ENCODE assay signal across 26 cellular contexts in the genomic region with DNA sequence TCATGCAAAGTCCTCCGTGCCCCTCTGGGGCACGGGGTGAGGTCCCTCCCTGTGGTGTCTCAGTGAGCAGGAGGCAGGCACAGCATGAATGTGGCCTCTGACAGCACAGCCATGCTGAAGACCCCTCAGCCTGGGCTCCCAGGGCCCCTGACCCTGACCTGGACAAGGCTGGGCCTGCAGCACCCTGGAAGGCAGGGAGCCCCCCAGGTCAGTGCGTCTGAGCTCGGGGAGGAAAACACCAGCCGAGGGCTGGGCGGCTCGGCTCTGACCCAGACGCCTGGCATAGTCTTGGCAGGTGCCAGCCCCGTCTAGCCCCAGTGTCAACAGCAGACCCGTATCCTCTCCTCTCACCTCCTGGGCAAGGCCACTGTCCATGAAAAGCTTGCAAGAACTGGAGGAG.
"Had no signal": no experiment of that assay in that cellular context is flagged by ENCODE, and none has a peak within 500 bp of the region (broad histone marks: within the 10 kb centered on the region; RNA-seq: fewer than 3 reads in every experiment).

No MANE protein-coding gene starts in this region.

- H3K27me3 ChIP-seq: testis, thyroid gland, tibial nerve, transverse colon, upper lobe of left lung, upper lobe of right lung, uterus, vagina had no signal

- H3K27ac ChIP-seq: stomach, suprapubic skin, testis, thoracic aorta, thyroid gland, tibial artery, tibial nerve, transverse colon, upper lobe of left lung, upper lobe of right lung, uterus, vagina had no signal

- ATAC-seq: stimulated activated effector memory CD8-positive, alpha-beta T cell treated with anti-CD3 and anti-CD28 coated beads, Interleukin-12 subunit alpha, Interleukin-12 subunit beta, amount 100 ng/mL, for 72 hours; stimulated activated memory B cell treated with anti-CD40 and anti-IgM and Interleukin-4, amounts not matched to agents 10 μg/mL and 1 μg/mL and 100 μg/mL, for 72 hours; stimulated activated naive B cell treated with anti-CD40 and anti-IgM and Interleukin-4, amounts not matched to agents 10 μg/mL and 1 μg/mL and 100 μg/mL, for 72 hours; stimulated activated naive CD8-positive, alpha-beta T cell treated with anti-CD3 and anti-CD28 coated beads, Interleukin-15, amount 100 ng/mL, for 72 hours; stimulated activated naive CD8-positive, alpha-beta T cell treated with anti-CD3 and anti-CD28 coated beads, Interleukin-15, Interleukin-2, amounts not matched to agents 100 U/mL and 50 U/mL, for 24 hours; upper lobe of right lung had no signal

- H3K36me3 ChIP-seq: stomach, suprapubic skin, thoracic aorta, thyroid gland, tibial artery, tibial nerve, transverse colon, upper lobe of left lung, upper lobe of right lung, uterus, vagina had no signal

- FAIRE-seq: urothelium cell line had no signal

- H3K4me1 ChIP-seq: stomach, suprapubic skin, testis, thyroid gland, tibial artery, tibial nerve, transverse colon, upper lobe of left lung, upper lobe of right lung, uterus, vagina had no signal

- H3K9me3 ChIP-seq: stomach, suprapubic skin, testis, thoracic aorta, thyroid gland, tibial artery, tibial nerve, transverse colon, upper lobe of left lung, upper lobe of right lung, uterus, vagina had no signal

- DNase-seq: stimulated activated CD4-positive, alpha-beta T cell treated with anti-CD3 and anti-CD28 coated beads, Interleukin-2, amount 100 ng/mL, for 48 hours; stimulated activated CD4-positive, alpha-beta T cell treated with anti-CD3 and anti-CD28 coated beads, Interleukin-4, amount 100 ng/mL, for 1 hour; stimulated activated CD4-positive, alpha-beta T cell treated with anti-CD3 and anti-CD28 coated beads, Interleukin-4, amount 100 ng/mL, for 24 hours; stimulated activated CD4-positive, alpha-beta T cell treated with anti-CD3 and anti-CD28 coated beads, Interleukin-4, amount 100 ng/mL, for 4 hours; stimulated activated CD8-positive, alpha-beta memory T cell treated with anti-CD3 and anti-CD28 coated beads, Interleukin-4, amount 100 ng/mL, for 48 hours; stimulated activated naive B cell treated with anti-CD40 and anti-IgM and Interleukin-4, amounts not matched to agents 10 μg/mL and 1 μg/mL and 100 μg/mL, for 72 hours; stimulated activated naive CD4-positive, alpha-beta T cell; stimulated activated naive CD4-positive, alpha-beta T cell treated with Interleukin-2 at 50 U/mL for 16 hours; stimulated activated naive CD8-positive, alpha-beta T cell treated with anti-CD3 and anti-CD28 coated beads, Interleukin-15, amount 100 ng/mL, for 72 hours; stimulated activated naive CD8-positive, alpha-beta T cell treated with anti-CD3 and anti-CD28 coated beads, Interleukin-15, Interleukin-2, amounts not matched to agents 100 U/mL and 50 U/mL, for 24 hours; stomach; testis; thyroid gland; tibial artery; transverse colon; trophoblast cell; upper lobe of right lung; uterus had no signal

- H3K4me3 ChIP-seq: stomach, suprapubic skin, testis, thoracic aorta, thyroid gland, tibial artery, tibial nerve, transverse colon, upper lobe of left lung, upper lobe of right lung, uterus, vagina had no signal
